In genomic region chrX:23797371-23798128, GRCh38 we compare ENCODE assay signal across 10 cellular contexts. TPM values are rescaled to one million over a fixed set of nuclear protein-coding genes. Genes with fewer than 3 reads are reported as not detected.
DNase-seq lines count a peak whose midpoint lies in the region; ATAC-seq and TF ChIP-seq lines count a peak whose summit lies in the region.
"Had no signal": no experiment of that assay in that cellular context is flagged by ENCODE, and none has a peak within 500 bp of the region (broad histone marks: within the 10 kb centered on the region; RNA-seq: fewer than 3 reads in every experiment).

No MANE protein-coding gene starts in this region.

- H3K9me3 ChIP-seq in PC-3 (ENCODE audit: low read length) (no peaks in the 10 kb centered on the region), transverse colon (no peaks in the 10 kb centered on the region)

- no peaks in the 10 kb centered on the region for H3K27me3 ChIP-seq in PC-3 (ENCODE audit: low read length)
- no peaks in the 10 kb centered on the region for H3K27me3 ChIP-seq in transverse colon

- H3K4me1 Mint-ChIP-seq in activated naive CD8-positive, alpha-beta T cell treated with anti-CD3 and anti-CD28 coated beads, Interleukin-2, amount 50 U/mL, for 24 hours, result peaks cover 16% of the 10 kb centered on the region
- peaks cover 4% of the 10 kb centered on the region for H3K4me1 Mint-ChIP-seq in activated naive CD8-positive, alpha-beta T cell treated with anti-CD3 and anti-CD28 coated beads for 36 hours

- no peaks in the 10 kb centered on the region for H4K20me1 ChIP-seq in PC-3 (ENCODE audit: low read length)

- H3K4me1 ChIP-seq in PC-3 (ENCODE audit: insufficient read depth, low read length) (peaks cover 22% of the 10 kb centered on the region), transverse colon (peaks cover 0 to 17% (median 6%) of the 10 kb centered on the region in 4 donors)

- 66 to 80% methylated on average over 1 to 12 of the region's 12 CpGs for WGBS in transverse colon (ENCODE audit: low coverage in 1 of 2), 2 donors

- POLR2A ChIA-PET in PC-3 (lab: Charles Lee; ENCODE audit: unreplicated experiment), result interaction anchor here (0.8 kb wide), 1 partner anchor 10 kb away, joined by 5 read pairs; no protein-coding TSS in a partner anchor

- H3K79me2 ChIP-seq in PC-3 (ENCODE audit: low read length), result no peaks in the 10 kb centered on the region

- intact Hi-C loops in PC-3 (cut with micrococcal nuclease), result no loop called here
- intact Hi-C loops in transverse colon (cut with DNase I; ENCODE audit: low total_unique reads), result no loop called here

- H3K27me3 Mint-ChIP-seq in activated naive CD8-positive, alpha-beta T cell treated with anti-CD3 and anti-CD28 coated beads, Interleukin-2, amount 50 U/mL, for 24 hours, result no peaks in the 10 kb centered on the region
- H3K27me3 Mint-ChIP-seq in activated naive CD8-positive, alpha-beta T cell treated with anti-CD3 and anti-CD28 coated beads for 36 hours, result no peaks in the 10 kb centered on the region

- no peak for TF ChIP-seq POLR2A in transverse colon (IDR thresholded peaks at IDR 0.05)

- no peak for TF ChIP-seq EP300 in transverse colon (IDR thresholded peaks at IDR 0.05; ENCODE audit: low read depth)

- H3K27ac Mint-ChIP-seq in activated naive CD8-positive, alpha-beta T cell treated with anti-CD3 and anti-CD28 coated beads, Interleukin-2, amount 50 U/mL, for 24 hours, result peak overlapping the region; percentile 22
- H3K27ac Mint-ChIP-seq in activated naive CD8-positive, alpha-beta T cell treated with anti-CD3 and anti-CD28 coated beads for 36 hours, result no peak overlapping the region

- H3K36me3 ChIP-seq in PC-3 (ENCODE audit: low read depth, low read length) (no peaks in the 10 kb centered on the region), transverse colon (no peaks in the 10 kb centered on the region)

- peak; percentile 91 for ATAC-seq in activated naive CD8-positive, alpha-beta T cell treated with anti-CD3 and anti-CD28 coated beads, Interleukin-2, amount 50 U/mL, for 24 hours
- ATAC-seq in PC-3, result peak; percentile 72
- no peak for ATAC-seq in HG03432 (IDR thresholded peaks at IDR 0.05; ENCODE audit: unreplicated experiment)
- no peak for ATAC-seq in GM18519 (IDR thresholded peaks at IDR 0.05; ENCODE audit: low FRiP score, unreplicated experiment)
- ATAC-seq in HG03457 (IDR thresholded peaks at IDR 0.05; ENCODE audit: unreplicated experiment), result no peak

- H3K4me2 ChIP-seq in PC-3 (ENCODE audit: low read length), result peak overlapping the region; percentile 56

- H3K36me3 Mint-ChIP-seq in activated naive CD8-positive, alpha-beta T cell treated with anti-CD3 and anti-CD28 coated beads, Interleukin-2, amount 50 U/mL, for 24 hours (ENCODE audit: low read depth), result no peaks in the 10 kb centered on the region
- no peaks in the 10 kb centered on the region for H3K36me3 Mint-ChIP-seq in activated naive CD8-positive, alpha-beta T cell treated with anti-CD3 and anti-CD28 coated beads for 36 hours

- peak overlapping the region; percentile 77 for H3K27ac ChIP-seq in PC-3 (ENCODE audit: low read length)
- peak overlapping the region; percentile 64 to 78 (median 72) for H3K27ac ChIP-seq in transverse colon

- no TSS peak for BruUV-seq in PC-3 (replicated peaks; lab: Mats Ljungman, UMichigan)

- H3F3A ChIP-seq in PC-3 (ENCODE audit: low read length, unreplicated experiment), result no peaks in the 10 kb centered on the region

- no peak overlapping the region for H3K4me3 Mint-ChIP-seq in activated naive CD8-positive, alpha-beta T cell treated with anti-CD3 and anti-CD28 coated beads, Interleukin-2, amount 50 U/mL, for 24 hours
- no peak overlapping the region for H3K4me3 Mint-ChIP-seq in activated naive CD8-positive, alpha-beta T cell treated with anti-CD3 and anti-CD28 coated beads for 36 hours

- TF ChIP-seq CTCF in PC-3 (conservative IDR thresholded peaks at IDR 0.05; ENCODE audit: low read depth, low read length) (no peak), transverse colon (IDR thresholded peaks at IDR 0.05) (peak in 1 of 5 experiments; percentile 17)

- H3K9me3 Mint-ChIP-seq in activated naive CD8-positive, alpha-beta T cell treated with anti-CD3 and anti-CD28 coated beads, Interleukin-2, amount 50 U/mL, for 24 hours, result no peaks in the 10 kb centered on the region
- no peaks in the 10 kb centered on the region for H3K9me3 Mint-ChIP-seq in activated naive CD8-positive, alpha-beta T cell treated with anti-CD3 and anti-CD28 coated beads for 36 hours

- CTCF ChIA-PET in PC-3 (lab: Charles Lee), result no interaction called here

- no peak overlapping the region for H2AFZ ChIP-seq in PC-3 (ENCODE audit: low read length)

- in situ Hi-C loops in transverse colon (cut with MboI; ENCODE audit: low pct_ligation_motif_present in 1 of 4, low pct_unique_long_range_greater_than_20kb in 1 of 4, low sequenced_read_pairs in 3 of 4), result loop anchor here in 1 of 4 donors (25.0 kb wide), 1 partner anchor 90 kb away; no protein-coding TSS in a partner anchor

- H3K9ac ChIP-seq in PC-3 (ENCODE audit: low read length), result peak overlapping the region; percentile 57

- no peaks in the 10 kb centered on the region for H3K9me2 ChIP-seq in PC-3 (replicated peaks; ENCODE audit: low read length)

- DNase-seq in activated naive CD8-positive, alpha-beta T cell treated with anti-CD3 and anti-CD28 coated beads, Interleukin-2, amount 50 U/mL, for 24 hours, result no peak
- DNase-seq in activated naive CD8-positive, alpha-beta T cell treated with anti-CD3 and anti-CD28 coated beads for 36 hours, result no peak
- DNase-seq in PC-3, result peak; percentile 84
- DNase-seq in islet precursor cell, result peak; percentile 77
- no peak for DNase-seq in transverse colon
- DNase-seq: amniotic stem cell, NCI-H2171 had no signal

- no peak overlapping the region for H3K4me3 ChIP-seq in PC-3 (ENCODE audit: low read length)
- no peak overlapping the region for H3K4me3 ChIP-seq in transverse colon

RNA-seq across cellular contexts. Expression of gene SAT1, which starts 14.6 kb away (rescaled TPM):
- total RNA-seq in activated naive CD8-positive, alpha-beta T cell treated with anti-CD3 and anti-CD28 coated beads for 36 hours, result 10 to 100 TPM; 70.5 to 71.8 TPM
- 414 and 448 TPM in 2 replicates for total RNA-seq in PC-3 (2014; rRNA removed)
- total RNA-seq in transverse colon, result 1,000 to 10,000 TPM in 1 of 4 donors, 100 to 1,000 TPM in 3; 313 to 1,184 (median 689) TPM

RNA-seq across cellular contexts. Expression of gene ACOT9, which starts 54.5 kb away (rescaled TPM):
- total RNA-seq in activated naive CD8-positive, alpha-beta T cell treated with anti-CD3 and anti-CD28 coated beads for 36 hours, result 10 to 100 TPM; 22.1 to 23.1 TPM
- total RNA-seq in PC-3 (2014; rRNA removed) (66.2 and 75.6 TPM in 2 replicates), transverse colon (10 to 100 TPM; 21.4 to 72.2 (median 27.5) TPM)

Comparison
In these comparisons a context has a peak if more than half of its experiments do, and no peak if none do; other contexts are left out.
1. ATAC-seq: peak in activated naive CD8-positive, alpha-beta T cell treated with anti-CD3 and anti-CD28 coated beads, Interleukin-2, amount 50 U/mL, for 24 hours (single experiment) and PC-3 (single experiment); none in HG03432 (single experiment), GM18519 (single experiment) and HG03457 (single experiment).
2. DNase-seq: peak in PC-3 (single experiment) and islet precursor cell (single experiment); none in activated naive CD8-positive, alpha-beta T cell treated with anti-CD3 and anti-CD28 coated beads, Interleukin-2, amount 50 U/mL, for 24 hours (single experiment), activated naive CD8-positive, alpha-beta T cell treated with anti-CD3 and anti-CD28 coated beads for 36 hours (single experiment) and transverse colon (single experiment).